In genomic region chr9:96453625-96454024, GRCh38 we compare ENCODE assay signal across 8 cellular contexts. TPM values are rescaled to one million over a fixed set of nuclear protein-coding genes. Genes with fewer than 3 reads are reported as not detected.
DNase-seq lines count a peak whose midpoint lies in the region; ATAC-seq and TF ChIP-seq lines count a peak whose summit lies in the region.

No MANE protein-coding gene starts in this region.

- H3K4me1 Mint-ChIP-seq in GM23338, result peaks cover 16% of the 10 kb centered on the region

- H3K36me3 ChIP-seq in GM23338 (ENCODE audit: insufficient read depth), result no peaks in the 10 kb centered on the region
- no peaks in the 10 kb centered on the region for H3K36me3 ChIP-seq in adrenal gland (replicated peaks in 1 of 2)

- no peak for DNase-seq in AG04450 (ENCODE audit: low read depth, low spot score)
- DNase-seq in GM23338 (ENCODE audit: low spot score), result peak; percentile 49
- peak in 3 of 7 donors; percentile 20 to 36 (median 29) for DNase-seq in adrenal gland
- peak; percentile 39 for DNase-seq in left kidney (ENCODE audit: low read depth, low spot score)
- DNase-seq in NCI-H526 treated with DMSO at 0.1 percent for 48 hours (lab: John Stamatoyannopoulos, UW), result no peak

- H3K9me3 Mint-ChIP-seq in GM23338, result no peaks in the 10 kb centered on the region; the same call in 2 of the 3 replicates

- H3F3A ChIP-seq in GM23338 (replicated peaks; ENCODE audit: low read depth), result no peaks in the 10 kb centered on the region

- no peak overlapping the region for H3K4me2 ChIP-seq in GM23338

- H3K79me2 ChIP-seq in GM23338 (replicated peaks; ENCODE audit: insufficient read depth), result peaks cover 30% of the 10 kb centered on the region

- no peak overlapping the region for H3K27ac Mint-ChIP-seq in GM23338

- no peaks in the 10 kb centered on the region for H3K36me3 Mint-ChIP-seq in GM23338 (ENCODE audit: low read depth)

- H3K27me3 Mint-ChIP-seq in GM23338 (ENCODE audit: insufficient read depth, low read depth, poor library complexity), result peaks cover 17% of the 10 kb centered on the region

- peaks cover 7% of the 10 kb centered on the region; the same call in 1 of the 2 replicates for H4K20me1 ChIP-seq in GM23338 (replicated peaks; ENCODE audit: insufficient read depth)

- CTCF ChIA-PET in AG04450 (lab: Charles Lee), result interaction anchor here (1.5 to 2.9 kb wide), 2 partner anchors 201 to 213 kb away, joined by 3 to 8 read pairs; no protein-coding TSS in a partner anchor

- H2AFZ ChIP-seq in GM23338, result no peak overlapping the region

- 48 to 56% (median 51%) methylated on average over 2 of the region's 2 CpGs for WGBS in adrenal gland, 4 donors

- H3K9me2 ChIP-seq in GM23338 (ENCODE audit: insufficient read depth), result no peaks in the 10 kb centered on the region

- H3K4me3 Mint-ChIP-seq in GM23338, result no peak overlapping the region

- intact Hi-C loops in adrenal gland (cut with DNase I), result no loop called here

- H3K27me3 ChIP-seq in AG04450 (ENCODE audit: control insufficient read depth, insufficient read depth, low read length), result no peaks in the 10 kb centered on the region
- peaks cover 20% of the 10 kb centered on the region for H3K27me3 ChIP-seq in GM23338 (ENCODE audit: insufficient read depth)
- H3K27me3 ChIP-seq in adrenal gland, result no peaks in the 10 kb centered on the region

- no peak for ATAC-seq in GM23338
- no peak for ATAC-seq in HG02763 (IDR thresholded peaks at IDR 0.05; ENCODE audit: unreplicated experiment)
- ATAC-seq in GM21528 (IDR thresholded peaks at IDR 0.05; ENCODE audit: low FRiP score, unreplicated experiment), result no peak
- no peak for ATAC-seq in GM19452 (IDR thresholded peaks at IDR 0.05; ENCODE audit: unreplicated experiment)

- no peak overlapping the region for H3K27ac ChIP-seq in AG04450 (ENCODE audit: low read depth, low read length)
- H3K27ac ChIP-seq in GM23338 (ENCODE audit: low read depth), result no peak overlapping the region
- no peak overlapping the region for H3K27ac ChIP-seq in adrenal gland

- H3K4me3 ChIP-seq in AG04450 (ENCODE audit: low read depth, low read length), result no peak overlapping the region
- H3K4me3 ChIP-seq in GM23338, result no peak overlapping the region
- no peak overlapping the region for H3K4me3 ChIP-seq in adrenal gland

- TF ChIP-seq CTCF in AG04450 (IDR thresholded peaks at IDR 0.05; ENCODE audit: low read depth, low read length) (peak; percentile 75), GM23338 (conservative IDR thresholded peaks at IDR 0.05; ENCODE audit: low read depth in 2 of 2) (peak; percentile 46 to 49), adrenal gland (IDR thresholded peaks at IDR 0.05) (peak; percentile 30 to 61 (median 46))

- no peak for TF ChIP-seq POLR2A in adrenal gland (IDR thresholded peaks at IDR 0.05)

- H3K4me1 ChIP-seq in GM23338 (ENCODE audit: insufficient read depth) (no peaks in the 10 kb centered on the region), adrenal gland (replicated peaks in 1 of 2) (peaks cover 4 to 10% of the 10 kb centered on the region in 2 donors)

- POLR2A ChIA-PET in AG04450 (lab: Yijun Ruan, JAX), result interaction anchor here (0.7 kb wide), 1 partner anchor 197 kb away, joined by 11 read pairs; no protein-coding TSS in a partner anchor

- H3K9me3 ChIP-seq in AG04450 (ENCODE audit: control insufficient read depth, insufficient read depth, low read length) (no peaks in the 10 kb centered on the region), adrenal gland (replicated peaks in 1 of 3) (no peaks in the 10 kb centered on the region)

TF ChIP-seq in GM23338, 12 proteins besides CTCF, POLR2A, EP300 and RAD21:
- TF ChIP-seq POLR2AphosphoS5 (IDR thresholded peaks at IDR 0.05; ENCODE audit: low read depth), result no peak

RNA-seq across cellular contexts. Expression of gene HABP4, which starts 3.7 kb away (rescaled TPM):
- polyA plus RNA-seq in AG04450 (2011; rRNA removed) (8.9 and 10.8 TPM in 2 replicates), GM23338 (2016; fragmentation: Nextera tagmentation; extraction: Ambion mirVana) (8.8 and 11.1 TPM in 2 replicates), adrenal gland (10 to 100 TPM; 14.9 to 22.4 (median 16.5) TPM)
- 2.7 and 4.2 TPM in 2 replicates for polyA minus RNA-seq in AG04450 (2011; rRNA and poly(A)+ RNA removed)
- total RNA-seq in GM23338 (2014; rRNA removed; shearing (Covaris generic)), result 7.7 and 9.9 TPM in 2 replicates
- total RNA-seq in adrenal gland, result 10 to 100 TPM in 3 of 8 donors, 1 to 10 TPM in 5; 5.8 to 17.4 (median 9.6) TPM

RNA-seq across cellular contexts. Expression of gene ZNF367, which starts 35.5 kb away (rescaled TPM):
- polyA plus RNA-seq in AG04450 (2011; rRNA removed) (0.36 and 0.60 TPM in 2 replicates), GM23338 (2016; fragmentation: Nextera tagmentation; extraction: Ambion mirVana) (2.5 and 3.6 TPM in 2 replicates), adrenal gland (1 to 10 TPM in 1 of 3 donors, under 1 TPM in 2; 0.24 to 3.0 (median 0.37) TPM)
- 0.69 and 0.74 TPM in 2 replicates for polyA minus RNA-seq in AG04450 (2011; rRNA and poly(A)+ RNA removed)
- 11.5 and 12.3 TPM in 2 replicates for total RNA-seq in GM23338 (2014; rRNA removed; shearing (Covaris generic))
- total RNA-seq in adrenal gland, result 1 to 10 TPM in 5 of 8 donors, under 1 TPM in 3; 0.35 to 1.6 (median 1.2) TPM

Comparison
In these comparisons a context has a peak if more than half of its experiments do, and no peak if none do; other contexts are left out.
1. DNase-seq: peak in GM23338 (single experiment) and left kidney (single experiment); none in AG04450 (single experiment) and NCI-H526 treated with DMSO at 0.1 percent for 48 hours (single experiment).
2. Peak in every context shown above with its lines, with median percentiles within 50 percentile points of each other: CTCF ChIP-seq.